ENCODE assay signal across 19 cellular contexts in the genomic region with DNA sequence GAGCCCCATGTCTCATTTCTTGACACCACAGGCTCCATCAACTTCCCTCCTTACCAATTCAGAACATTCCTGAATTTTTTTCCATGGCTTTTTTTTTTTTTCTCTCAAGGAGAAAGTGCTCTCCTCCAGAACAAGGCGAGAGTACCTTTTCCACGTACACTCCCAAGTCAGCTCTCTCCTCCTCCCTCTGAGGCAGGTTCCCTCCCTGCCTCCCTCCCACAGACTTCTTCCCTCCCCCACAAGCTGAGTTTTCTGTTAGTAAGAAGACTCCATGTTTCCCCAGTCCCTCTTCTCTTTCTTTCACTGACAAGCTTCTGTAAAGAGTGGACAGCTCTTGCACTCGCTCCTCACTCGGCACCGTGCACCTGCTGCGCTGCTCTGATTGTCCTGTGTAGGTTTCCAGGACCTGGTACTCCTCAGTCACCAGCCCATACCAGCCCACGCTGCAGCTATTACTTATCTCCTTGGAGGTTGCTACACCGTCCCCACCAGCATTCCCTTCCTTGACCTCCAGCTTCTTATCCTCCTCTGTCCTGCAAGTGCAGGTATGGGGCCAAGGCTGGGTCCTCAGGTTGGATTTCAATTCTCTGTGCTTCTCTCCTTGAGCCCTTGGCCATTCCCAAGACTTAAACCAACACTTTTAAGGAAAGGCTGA. TPM values are rescaled to one million over a fixed set of nuclear protein-coding genes. Genes with fewer than 3 reads are reported as not detected.
A peak's percentile ranks its signal among the peaks of the same experiment; 100 is the strongest.
DNase-seq lines count a peak whose midpoint lies in the region; ATAC-seq, FAIRE-seq and TF ChIP-seq lines count a peak whose summit lies in the region.
"Had no signal": no experiment of that assay in that cellular context is flagged by ENCODE, and none has a peak within 500 bp of the region (broad histone marks: within the 10 kb centered on the region; RNA-seq: fewer than 3 reads in every experiment).

No MANE protein-coding gene starts in this region.

- H3K36me3 Mint-ChIP-seq in activated T-cell treated with anti-CD3 and anti-CD28 coated beads, Interleukin-2, amount 50 U/mL, for 72 hours (ENCODE audit: insufficient read depth in 2 of 2), result peaks cover 5% of the 10 kb centered on the region in 2 donors
- H3K36me3 Mint-ChIP-seq in T-helper 17 cell (ENCODE audit: low read depth), result no peaks in the 10 kb centered on the region
- H3K36me3 Mint-ChIP-seq in effector memory CD8-positive, alpha-beta T cell (ENCODE audit: insufficient read depth), result peaks cover 28% of the 10 kb centered on the region

- H3K27ac ChIP-seq in stomach, result peak overlapping the region; percentile 7 to 88 (median 30)
- H3K27ac ChIP-seq: brain microvascular endothelial cell, foreskin keratinocyte, parathyroid adenoma, testis had no signal

- ATAC-seq in activated T-cell treated with anti-CD3 and anti-CD28 coated beads, Interleukin-2, amount 50 U/mL, for 72 hours (replicated peaks in 1 of 2), result no peak
- no peak for ATAC-seq in T-helper 17 cell
- no peak for ATAC-seq in effector memory CD8-positive, alpha-beta T cell (replicated peaks)

- no peak for TF ChIP-seq POLR2A in stomach (IDR thresholded peaks at IDR 0.05)

- WGBS in stomach, 5 donors, result 66 to 80% (median 72%) methylated on average over 8 of the region's 8 CpGs

- TF ChIP-seq CTCF in stomach (IDR thresholded peaks at IDR 0.05), result no peak

- H3K27me3 Mint-ChIP-seq in activated T-cell treated with anti-CD3 and anti-CD28 coated beads, Interleukin-2, amount 50 U/mL, for 72 hours (ENCODE audit: low read depth), result no peaks in the 10 kb centered on the region
- no peaks in the 10 kb centered on the region for H3K27me3 Mint-ChIP-seq in T-helper 17 cell
- H3K27me3 Mint-ChIP-seq in effector memory CD8-positive, alpha-beta T cell, result no peaks in the 10 kb centered on the region

- no peaks in the 10 kb centered on the region for H3K36me3 ChIP-seq in stomach
- H3K36me3 ChIP-seq: brain microvascular endothelial cell had no signal

- no peak for FAIRE-seq in HTR-8/SVneo (lab: Jason Lieb, UNC)
- FAIRE-seq: H54, TTC549 had no signal

- H3K9me3 Mint-ChIP-seq in activated T-cell treated with anti-CD3 and anti-CD28 coated beads, Interleukin-2, amount 50 U/mL, for 72 hours, result no peaks in the 10 kb centered on the region
- H3K9me3 Mint-ChIP-seq in effector memory CD8-positive, alpha-beta T cell, result no peaks in the 10 kb centered on the region

- H3K4me1 ChIP-seq in stomach, result peaks cover 73 to 91% (median 86%) of the 10 kb centered on the region in 4 donors
- H3K4me1 ChIP-seq: foreskin keratinocyte, parathyroid adenoma had no signal

- peaks cover 85% of the 10 kb centered on the region for H3K4me1 Mint-ChIP-seq in activated T-cell treated with anti-CD3 and anti-CD28 coated beads, Interleukin-2, amount 50 U/mL, for 72 hours (ENCODE audit: low read depth)
- H3K4me1 Mint-ChIP-seq in T-helper 17 cell, result peaks cover 81% of the 10 kb centered on the region
- H3K4me1 Mint-ChIP-seq in effector memory CD8-positive, alpha-beta T cell (ENCODE audit: low read depth in 2 of 2), result peaks cover 78 to 82% of the 10 kb centered on the region in 2 donors

- DNase-seq in activated T-cell treated with anti-CD3 and anti-CD28 coated beads, Interleukin-2, amount 50 U/mL, for 72 hours, result no peak
- DNase-seq in activated T-cell treated with anti-CD3 and anti-CD28 coated beads, Interleukin-2, amount 50 U/mL, for 48 hours, result no peak
- DNase-seq in T-helper 17 cell (no peak), stomach (no peak), HTR-8/SVneo (ENCODE audit: insufficient read length, low spot score) (no peak), NCI-H2081 treated with DMSO at 0.1 percent for 48 hours (lab: John Stamatoyannopoulos, UW) (no peak), ureter (ENCODE audit: low spot score) (no peak)
- DNase-seq in effector memory CD8-positive, alpha-beta T cell, result no peak
- DNase-seq: brain microvascular endothelial cell; effector CD8-positive, alpha-beta T cell; KG1; NCI-H82; Right ventricle myocardium superior; testis had no signal

- H3K4me3 ChIP-seq in stomach, result no peak overlapping the region
- H3K4me3 ChIP-seq: lung, testis had no signal

- no peak for TF ChIP-seq EP300 in stomach (IDR thresholded peaks at IDR 0.05)

- intact Hi-C loops in stomach (cut with DNase I; ENCODE audit: low total_unique reads), result no loop called here

- H3K27ac Mint-ChIP-seq in activated T-cell treated with anti-CD3 and anti-CD28 coated beads, Interleukin-2, amount 50 U/mL, for 72 hours, result peak overlapping the region; percentile 90
- peak overlapping the region; percentile 98 for H3K27ac Mint-ChIP-seq in T-helper 17 cell
- peak overlapping the region; percentile 81 to 98 for H3K27ac Mint-ChIP-seq in effector memory CD8-positive, alpha-beta T cell

- H3K4me3 Mint-ChIP-seq in activated T-cell treated with anti-CD3 and anti-CD28 coated beads, Interleukin-2, amount 50 U/mL, for 72 hours, result peak overlapping the region; percentile 92 to 95
- peak overlapping the region; percentile 96 for H3K4me3 Mint-ChIP-seq in T-helper 17 cell
- peak overlapping the region; percentile 94 to 96 for H3K4me3 Mint-ChIP-seq in effector memory CD8-positive, alpha-beta T cell

- no peaks in the 10 kb centered on the region for H3K9me3 ChIP-seq in T-helper 17 cell (ENCODE audit: control insufficient read depth, low read length, poor library complexity, severe bottlenecking)
- no peaks in the 10 kb centered on the region for H3K9me3 ChIP-seq in stomach
- H3K9me3 ChIP-seq: testis had no signal

- H3K27me3 ChIP-seq in stomach, result no peaks in the 10 kb centered on the region
- H3K27me3 ChIP-seq: brain microvascular endothelial cell, foreskin keratinocyte, testis had no signal

RNA-seq across cellular contexts. Expression of gene TRAF5, which starts 3.8 kb away (rescaled TPM):
- total RNA-seq in activated T-cell treated with anti-CD3 and anti-CD28 coated beads, Interleukin-2, amount 50 U/mL, for 72 hours, result 10 to 100 TPM; 28.8 to 38.6 TPM
- total RNA-seq in T-helper 17 cell, result 10 to 100 TPM; 52.3 to 59.9 TPM
- total RNA-seq in stomach, result 10 to 100 TPM; 14.8 to 50.7 (median 22.6) TPM
- 1 to 10 TPM; 4.3 to 9.9 (median 4.3) TPM for polyA plus RNA-seq in stomach
- 36.3 TPM for total RNA-seq in ureter
